In genomic region chr9:124212381-124213050, GRCh38 we compare ENCODE assay signal across 1 cellular context.
TF ChIP-seq lines count a peak whose summit lies in the region.

No MANE protein-coding gene starts in this region.

TF ChIP-seq in SK-N-SH treated with all-trans-retinoic acid at 6 μM for 48 hours, 23 proteins besides CTCF, POLR2A, EP300 and RAD21:
- TF ChIP-seq TSHZ2 (CRISPR knock-in tag; IDR thresholded peaks at IDR 0.05) (no peak), ARNTL (CRISPR knock-in tag; IDR thresholded peaks at IDR 0.05; ENCODE audit: borderline replicate concordance, low read depth) (no peak), GLIS3 (CRISPR knock-in tag; IDR thresholded peaks at IDR 0.05) (no peak)
